12 cellular contexts compared by ENCODE assay signal in genomic region chr15:67165653-67166260, GRCh38.
A peak's percentile ranks its signal among the peaks of the same experiment; 100 is the strongest.
DNase-seq lines count a peak whose midpoint lies in the region; ATAC-seq and TF ChIP-seq lines count a peak whose summit lies in the region.
"Had no signal": no experiment of that assay in that cellular context is flagged by ENCODE, and none has a peak within 500 bp of the region (broad histone marks: within the 10 kb centered on the region; RNA-seq: fewer than 3 reads in every experiment).

No MANE protein-coding gene starts in this region.

- H3K4me3 ChIP-seq in HAP-1 (no peak overlapping the region), astrocyte of the spinal cord (ENCODE audit: low read depth, low read length) (no peak overlapping the region), trophoblast cell (ENCODE audit: low read depth, low read length) (no peak overlapping the region)

- H3K4ac ChIP-seq in trophoblast cell (ENCODE audit: low read depth, low read length) = no peak overlapping the region

- ATAC-seq in sciatic nerve (peak; percentile 50), GM21825 (IDR thresholded peaks at IDR 0.05; ENCODE audit: unreplicated experiment) (no peak), HG03378 (IDR thresholded peaks at IDR 0.05; ENCODE audit: unreplicated experiment) (no peak)

- H3K79me2 ChIP-seq in trophoblast cell (ENCODE audit: control insufficient read depth, insufficient read depth, low read length, poor library complexity) = peaks cover 3% of the 10 kb centered on the region

- H3K9me3 ChIP-seq in HAP-1 (no peaks in the 10 kb centered on the region), trophoblast cell (ENCODE audit: insufficient read depth, low read depth, low read length) (no peaks in the 10 kb centered on the region)

- no peak overlapping the region for H4K12ac ChIP-seq in trophoblast cell (ENCODE audit: low read depth, low read length)

- H3K14ac ChIP-seq in trophoblast cell (ENCODE audit: low read length) = no peak overlapping the region

- no peak overlapping the region for H3K4me2 ChIP-seq in trophoblast cell (ENCODE audit: low read length)

- H3K79me1 ChIP-seq in trophoblast cell (ENCODE audit: low read length) = peaks cover 9% of the 10 kb centered on the region

- no peak overlapping the region for H3K18ac ChIP-seq in trophoblast cell (ENCODE audit: low read length)

- in situ Hi-C loops in HAP-1 (cut with MboI; ENCODE audit: low sequenced_read_pairs) (no loop called here), astrocyte of the spinal cord (cut with HindIII; ENCODE audit: low sequenced_read_pairs) (no loop called here)

- DNase-seq in HAP-1 (ENCODE audit: low spot score in 2 of 2) (peak; percentile 78 to 94), astrocyte of the spinal cord (ENCODE audit: low read depth, low spot score) (peak; percentile 97), iPS DF 19.7 (ENCODE audit: low read depth, low spot score) (peak; percentile 92), sciatic nerve (ENCODE audit: low spot score) (no peak), trophoblast cell (no peak)
- DNase-seq in effector CD4-positive, alpha-beta T cell = no peak
- DNase-seq: activated naive CD8-positive, alpha-beta T cell treated with anti-CD3 and anti-CD28 coated beads, Interleukin-2, amount 10 ng/mL, durations not matched to agents 7 days and 5 days; immature natural killer cell; NCI-H1930; SW 1271 had no signal

- H2BK120ac ChIP-seq in trophoblast cell (ENCODE audit: insufficient read depth, low read length, poor library complexity) = no peak overlapping the region

- H2BK5ac ChIP-seq in trophoblast cell (ENCODE audit: low read depth, low read length, poor library complexity) = no peak overlapping the region

- H3K23ac ChIP-seq in trophoblast cell (ENCODE audit: low read length) = no peak overlapping the region

- H3K27me3 ChIP-seq in HAP-1 (ENCODE audit: low read depth) (no peaks in the 10 kb centered on the region), trophoblast cell (ENCODE audit: insufficient read depth, low read length) (no peaks in the 10 kb centered on the region)

- no peak overlapping the region for H3K9ac ChIP-seq in trophoblast cell (ENCODE audit: low read length)

- no peak overlapping the region for H4K8ac ChIP-seq in trophoblast cell (ENCODE audit: low read depth, low read length)

- intact Hi-C loops in sciatic nerve (cut with DNase I) = no loop called here

- no CpG with 5 or more reads among the region's 16 CpGs for whole genome bisulfite sequencing in trophoblast cell (ENCODE audit: extremely low coverage, insufficient coverage, insufficient read length)

- no peak overlapping the region for H4K91ac ChIP-seq in trophoblast cell (ENCODE audit: low read depth, low read length)

- no peak for TF ChIP-seq CTCF in astrocyte of the spinal cord (IDR thresholded peaks at IDR 0.05; ENCODE audit: low read depth, low read length)

- no peak overlapping the region for H2BK12ac ChIP-seq in trophoblast cell (ENCODE audit: low read length)

- H2AK5ac ChIP-seq in trophoblast cell (ENCODE audit: low read length) = no peak overlapping the region

- H3K27ac ChIP-seq in trophoblast cell (ENCODE audit: low read depth, low read length) = no peak overlapping the region

- H3K36me3 ChIP-seq in HAP-1 (replicated peaks) = peaks cover 26% of the 10 kb centered on the region
- peaks cover 47 to 52% of the 10 kb centered on the region in 2 experiments for H3K36me3 ChIP-seq in trophoblast cell (ENCODE audit: control insufficient read depth in 1 of 2, insufficient read depth in 2 of 2, low read length in 2 of 2)

- H3K4me1 ChIP-seq in HAP-1 = peaks cover 12% of the 10 kb centered on the region
- H3K4me1 ChIP-seq in trophoblast cell (ENCODE audit: control insufficient read depth in 1 of 2, insufficient read depth in 2 of 2, low read length in 2 of 2) = peaks cover 11 to 14% of the 10 kb centered on the region in 2 experiments

- H2AFZ ChIP-seq in trophoblast cell (ENCODE audit: insufficient read depth, low read length, poor library complexity) = no peak overlapping the region

Comparison
In these comparisons a context has a peak if more than half of its experiments do, and no peak if none do; other contexts are left out.
1. DNase-seq: peak in HAP-1 (2 of 2), astrocyte of the spinal cord (single experiment) and iPS DF 19.7 (single experiment); none in sciatic nerve (single experiment), effector CD4-positive, alpha-beta T cell (single experiment) and trophoblast cell (0 of 2).